ENCODE assay signal across 1 cellular context in genomic region chr3:161070252-161070930, GRCh38.
TF ChIP-seq lines count a peak whose summit lies in the region.

No MANE protein-coding gene starts in this region.

TF ChIP-seq in GM23338, 12 proteins besides CTCF, POLR2A, EP300 and RAD21 (continued from another document):
- TF ChIP-seq POLR2AphosphoS5 (IDR thresholded peaks at IDR 0.05; ENCODE audit: low read depth): no peak
TF ChIP-seq in GM23338: peak in this region for 0.
